In genomic region chr2:4354678-4355077, GRCh38 we compare ENCODE assay signal across 10 cellular contexts.
DNase-seq lines count a peak whose midpoint lies in the region; ATAC-seq and TF ChIP-seq lines count a peak whose summit lies in the region.
"Had no signal": no experiment of that assay in that cellular context is flagged by ENCODE, and none has a peak within 500 bp of the region (broad histone marks: within the 10 kb centered on the region; RNA-seq: fewer than 3 reads in every experiment).

No MANE protein-coding gene starts in this region.

- no peak overlapping the region for H3K27ac Mint-ChIP-seq in activated CD4-positive, alpha-beta memory T cell treated with anti-CD3 and anti-CD28 coated beads for 36 hours
- H3K27ac Mint-ChIP-seq: activated naive CD8-positive, alpha-beta T cell treated with anti-CD3 and anti-CD28 coated beads, Interleukin-2, amount 10 ng/mL, durations not matched to agents 7 days and 5 days had no signal

- H3K36me3 ChIP-seq in tibial artery: no peaks in the 10 kb centered on the region
- no peaks in the 10 kb centered on the region for H3K36me3 ChIP-seq in uterus
- H3K36me3 ChIP-seq: thoracic aorta had no signal

- TF ChIP-seq POLR2A in uterus (IDR thresholded peaks at IDR 0.05): no peak

- no peak for ATAC-seq in HG02588 (IDR thresholded peaks at IDR 0.05; ENCODE audit: unreplicated experiment)

- no peaks in the 10 kb centered on the region for H3K9me3 ChIP-seq in tibial artery
- no peaks in the 10 kb centered on the region for H3K9me3 ChIP-seq in uterus
- H3K9me3 ChIP-seq: thoracic aorta had no signal

- H3K27me3 Mint-ChIP-seq in activated CD4-positive, alpha-beta memory T cell treated with anti-CD3 and anti-CD28 coated beads for 36 hours: no peaks in the 10 kb centered on the region
- H3K27me3 Mint-ChIP-seq: activated naive CD8-positive, alpha-beta T cell treated with anti-CD3 and anti-CD28 coated beads, Interleukin-2, amount 10 ng/mL, durations not matched to agents 7 days and 5 days had no signal

- H3K9me3 Mint-ChIP-seq in activated CD4-positive, alpha-beta memory T cell treated with anti-CD3 and anti-CD28 coated beads for 36 hours: peaks cover 25% of the 10 kb centered on the region

- H3K36me3 Mint-ChIP-seq in activated CD4-positive, alpha-beta memory T cell treated with anti-CD3 and anti-CD28 coated beads for 36 hours: no peaks in the 10 kb centered on the region
- H3K36me3 Mint-ChIP-seq: activated naive CD8-positive, alpha-beta T cell treated with anti-CD3 and anti-CD28 coated beads, Interleukin-2, amount 10 ng/mL, durations not matched to agents 7 days and 5 days had no signal

- no peaks in the 10 kb centered on the region for H3K4me1 Mint-ChIP-seq in activated CD4-positive, alpha-beta memory T cell treated with anti-CD3 and anti-CD28 coated beads for 36 hours (ENCODE audit: low read depth)
- H3K4me1 Mint-ChIP-seq: activated naive CD8-positive, alpha-beta T cell treated with anti-CD3 and anti-CD28 coated beads, Interleukin-2, amount 10 ng/mL, durations not matched to agents 7 days and 5 days had no signal

- H3K27ac ChIP-seq in tibial artery (no peak overlapping the region), uterus (no peak overlapping the region)
- H3K27ac ChIP-seq: thoracic aorta had no signal

- H3K27me3 ChIP-seq in tibial artery: no peaks in the 10 kb centered on the region
- H3K27me3 ChIP-seq in uterus: no peaks in the 10 kb centered on the region

- CTCF ChIA-PET in activated CD4-positive, alpha-beta memory T cell treated with anti-CD3 and anti-CD28 coated beads for 36 hours (lab: Charles Lee): interaction anchor here (0.7 kb wide), 1 partner anchor 11 kb away, joined by 3 read pairs; no protein-coding TSS in a partner anchor

- H3K4me3 Mint-ChIP-seq in activated CD4-positive, alpha-beta memory T cell treated with anti-CD3 and anti-CD28 coated beads for 36 hours: no peak overlapping the region
- H3K4me3 Mint-ChIP-seq: activated naive CD8-positive, alpha-beta T cell treated with anti-CD3 and anti-CD28 coated beads, Interleukin-2, amount 10 ng/mL, durations not matched to agents 7 days and 5 days had no signal

- TF ChIP-seq CTCF in GM13977 (IDR thresholded peaks at IDR 0.05; ENCODE audit: extremely low read depth, insufficient read depth, missing control alignments): peak; percentile 57
- TF ChIP-seq CTCF in fibroblast of pulmonary artery (IDR thresholded peaks at IDR 0.05; ENCODE audit: low read length, missing control alignments): no peak
- no peak for TF ChIP-seq CTCF in tibial artery (IDR thresholded peaks at IDR 0.05)
- no peak for TF ChIP-seq CTCF in uterus (IDR thresholded peaks at IDR 0.05)

- peak; percentile 12 for DNase-seq in 8988T
- no peak for DNase-seq in GM13977 (ENCODE audit: low spot score)
- peak; percentile 21 for DNase-seq in NCI-H526 treated with DMSO at 0.1 percent for 48 hours (lab: John Stamatoyannopoulos, UW)
- peak; percentile 1 for DNase-seq in fibroblast of pulmonary artery (ENCODE audit: low read depth)
- DNase-seq in tibial artery: no peak
- DNase-seq in activated CD4-positive, alpha-beta memory T cell treated with anti-CD3 and anti-CD28 coated beads for 36 hours: no peak
- no peak for DNase-seq in uterus
- DNase-seq: activated naive CD8-positive, alpha-beta T cell treated with anti-CD3 and anti-CD28 coated beads, Interleukin-2, amount 10 ng/mL, durations not matched to agents 7 days and 5 days had no signal

- no peak overlapping the region for H3K4me3 ChIP-seq in fibroblast of pulmonary artery (replicated peaks; ENCODE audit: low read depth, low read length)
- H3K4me3 ChIP-seq in tibial artery: no peak overlapping the region
- H3K4me3 ChIP-seq in uterus: no peak overlapping the region
- H3K4me3 ChIP-seq: thoracic aorta had no signal

- H3K4me1 ChIP-seq in tibial artery (no peaks in the 10 kb centered on the region), uterus (no peaks in the 10 kb centered on the region)

- intact Hi-C loops in tibial artery (cut with DNase I; ENCODE audit: low total_unique reads) (no loop called here), uterus (cut with DNase I; ENCODE audit: low total_unique reads) (no loop called here)
- intact Hi-C loops in activated CD4-positive, alpha-beta memory T cell treated with anti-CD3 and anti-CD28 coated beads for 36 hours (cut with micrococcal nuclease): no loop called here

- POLR2A ChIA-PET in activated CD4-positive, alpha-beta memory T cell treated with anti-CD3 and anti-CD28 coated beads for 36 hours (lab: Charles Lee): no interaction called here

- in situ Hi-C loops in GM13977 (cut with MboI; ENCODE audit: low pct_unique_long_range_greater_than_20kb, low sequenced_read_pairs, unreplicated experiment): no loop called here

Comparison
In these comparisons a context has a peak if more than half of its experiments do, and no peak if none do; other contexts are left out.
1. DNase-seq: peak in 8988T (single experiment), NCI-H526 treated with DMSO at 0.1 percent for 48 hours (single experiment) and fibroblast of pulmonary artery (single experiment); none in GM13977 (single experiment), tibial artery (0 of 2), activated CD4-positive, alpha-beta memory T cell treated with anti-CD3 and anti-CD28 coated beads for 36 hours (single experiment) and uterus (0 of 2).